ENCODE assay signal across 30 cellular contexts in the genomic region with DNA sequence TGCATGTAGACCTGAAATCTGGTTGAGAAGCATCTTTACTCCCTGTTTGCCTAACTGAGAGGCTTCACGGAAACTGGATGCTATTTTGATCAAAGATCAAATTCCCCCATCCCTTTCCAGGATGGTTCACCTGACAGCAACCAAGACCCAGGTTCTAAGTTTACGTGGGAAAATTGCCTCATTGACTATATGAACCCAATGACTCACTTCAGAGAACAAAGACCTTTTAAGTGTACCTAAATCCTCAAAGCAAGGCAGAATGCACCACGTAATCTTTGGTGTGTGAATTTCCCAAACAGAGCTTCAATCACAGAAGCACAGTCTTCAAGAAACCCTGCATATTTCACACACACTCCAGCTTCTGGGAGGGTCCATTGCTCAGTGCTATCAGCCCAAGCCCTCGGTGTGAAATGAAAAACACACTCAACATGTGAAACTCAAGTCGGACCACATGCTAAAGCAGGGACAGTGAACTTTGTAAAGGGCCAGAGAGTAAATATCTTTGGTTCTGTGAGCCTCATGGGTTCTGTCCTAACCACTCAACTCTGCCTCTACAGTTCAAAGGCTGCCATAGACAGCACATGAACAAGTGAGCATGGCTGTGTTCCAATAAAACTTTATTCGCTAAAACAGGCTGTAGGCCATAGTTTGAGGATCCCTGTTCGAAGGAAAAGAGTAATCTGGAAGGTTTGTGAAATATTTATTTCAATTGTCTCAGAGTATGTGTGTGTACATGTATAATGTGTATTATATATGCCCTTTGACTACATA.
A peak's percentile ranks its signal among the peaks of the same experiment; 100 is the strongest.
DNase-seq lines count a peak whose midpoint lies in the region; ATAC-seq, FAIRE-seq and TF ChIP-seq lines count a peak whose summit lies in the region.
"Had no signal": no experiment of that assay in that cellular context is flagged by ENCODE, and none has a peak within 500 bp of the region (broad histone marks: within the 10 kb centered on the region; RNA-seq: fewer than 3 reads in every experiment).

No MANE protein-coding gene starts in this region.

- H3K79me2 ChIP-seq in mammary epithelial cell (ENCODE audit: insufficient read depth, low read length) (no peaks in the 10 kb centered on the region), H1 (ENCODE audit: control insufficient read depth in 1 of 2, insufficient read depth in 2 of 2, low read length in 2 of 2) (no peaks in the 10 kb centered on the region)

- H3K4me3 Mint-ChIP-seq in MCF 10A (ENCODE audit: unreplicated experiment) = no peak overlapping the region
- no peak overlapping the region for H3K4me3 Mint-ChIP-seq in stimulated activated naive CD8-positive, alpha-beta T cell treated with anti-CD3 and anti-CD28 coated beads, Interleukin-15, amount 100 ng/mL, for 72 hours
- H3K4me3 Mint-ChIP-seq: nephron had no signal

- no peak overlapping the region for H3K56ac ChIP-seq in H1 (replicated peaks; ENCODE audit: insufficient read length, low read depth, low read length)

- H4K8ac ChIP-seq in H1 (ENCODE audit: extremely low read depth, insufficient read depth, low read length) = no peak overlapping the region

- FAIRE-seq in H1 (lab: Jason Lieb, UNC) (no peak), urothelium cell line (lab: Jason Lieb, UNC) (peak; percentile 91)

- 38% methylated on average over 7 of the region's 7 CpGs for WGBS in mammary epithelial cell (ENCODE audit: low coverage, missing lambda C conversion rate)
- WGBS in H1 (ENCODE audit: extremely low coverage in 1 of 2, insufficient coverage in 1 of 2, insufficient read length in 1 of 2, insufficient replicate concordance in 2 of 2, low coverage in 1 of 2, low lambda C conversion rate in 2 of 2, missing lambda C conversion rate in 1 of 2), 2 experiments = 73% methylated on average over 7 of the region's 7 CpGs; no CpG with 5 or more reads in 1 of the 2 experiments

- no peak overlapping the region for H2BK20ac ChIP-seq in H1 (ENCODE audit: low read length)

- H3K27me3 ChIP-seq in mammary epithelial cell (ENCODE audit: insufficient read depth, low read length) (no peaks in the 10 kb centered on the region), H1 (replicated peaks in 1 of 4; ENCODE audit: control insufficient read depth in 3 of 4, extremely low read depth in 1 of 4, insufficient read depth in 3 of 4, low read length in 3 of 4) (no peaks in the 10 kb centered on the region)
- H3K27me3 ChIP-seq: BE2C, breast epithelium, heart left ventricle, ovary had no signal

- TF ChIP-seq EP300 in H1 (IDR thresholded peaks at IDR 0.05; ENCODE audit: borderline replicate concordance in 1 of 2, low read depth in 2 of 2, low read length in 2 of 2) = no peak

- ATAC-seq in GM18519 (IDR thresholded peaks at IDR 0.05; ENCODE audit: low FRiP score, unreplicated experiment) = no peak
- ATAC-seq in stimulated activated naive CD8-positive, alpha-beta T cell treated with anti-CD3 and anti-CD28 coated beads, Interleukin-15, amount 100 ng/mL, for 72 hours = no peak
- ATAC-seq: activated naive CD4-positive, alpha-beta T cell treated with anti-CD3 and anti-CD28 coated beads, Interleukin-2, amount 50 U/mL, for 72 hours; heart left ventricle; lower lobe of right lung; mucosa of descending colon had no signal

- H3K36me3 Mint-ChIP-seq in MCF 10A (ENCODE audit: insufficient read depth, unreplicated experiment) = peaks cover 10% of the 10 kb centered on the region

- POLR2A ChIA-PET in MCF 10A (lab: Yijun Ruan, JAX) = no interaction called here
- POLR2A ChIA-PET in H1 (lab: Charles Lee; ENCODE audit: partially characterized antibody) = no interaction called here

- H2AFZ ChIP-seq in mammary epithelial cell (ENCODE audit: low read depth, low read length) = no peak overlapping the region
- H2AFZ ChIP-seq in H1 (ENCODE audit: low read length) = 0 out of 2 replicates have a peak overlapping the region, but pooled peaks have one; percentile 12

- TF ChIP-seq RAD21 in H1 (IDR thresholded peaks at IDR 0.05 in 1 of 2, conservative IDR thresholded peaks at IDR 0.05 in 1 of 2; ENCODE audit: low read depth in 2 of 2, low read length in 2 of 2) = no peak

- H2AK5ac ChIP-seq in H1 (ENCODE audit: low read depth, low read length) = no peak overlapping the region

- H3K14ac ChIP-seq in H1 (ENCODE audit: insufficient read length) = no peak overlapping the region

- dilution Hi-C loops in mammary epithelial cell (cut with HindIII; ENCODE audit: low sequenced_read_pairs) = no loop called here

- H3K4me1 ChIP-seq in mammary epithelial cell (ENCODE audit: insufficient read depth, low read length) = no peaks in the 10 kb centered on the region
- H3K4me1 ChIP-seq in H1 (replicated peaks in 1 of 4; ENCODE audit: control insufficient read depth in 3 of 4, insufficient read depth in 4 of 4, low read length in 3 of 4) = no peaks in the 10 kb centered on the region
- H3K4me1 ChIP-seq: BE2C, breast epithelium, heart left ventricle, lower lobe of right lung, tibial artery had no signal

- no peak overlapping the region for H3K27ac Mint-ChIP-seq in MCF 10A (ENCODE audit: low read depth, unreplicated experiment)
- H3K27ac Mint-ChIP-seq in stimulated activated naive CD8-positive, alpha-beta T cell treated with anti-CD3 and anti-CD28 coated beads, Interleukin-15, amount 100 ng/mL, for 72 hours = no peak overlapping the region
- H3K27ac Mint-ChIP-seq: activated naive CD4-positive, alpha-beta T cell treated with anti-CD3 and anti-CD28 coated beads, Interleukin-2, amount 50 U/mL, for 72 hours; nephron had no signal

- no peaks in the 10 kb centered on the region for H3K79me1 ChIP-seq in H1 (ENCODE audit: low read depth, low read length)

- no peak overlapping the region for H4K91ac ChIP-seq in H1 (replicated peaks; ENCODE audit: insufficient read length, low read length)

- H3K4ac ChIP-seq in H1 (replicated peaks; ENCODE audit: insufficient read length, low read depth, low read length) = no peak overlapping the region

- H3K9me3 Mint-ChIP-seq in MCF 10A (ENCODE audit: unreplicated experiment) = peaks cover 16% of the 10 kb centered on the region
- peaks cover 22 to 34% of the 10 kb centered on the region in 2 donors for H3K9me3 Mint-ChIP-seq in stimulated activated naive CD8-positive, alpha-beta T cell treated with anti-CD3 and anti-CD28 coated beads, Interleukin-15, amount 100 ng/mL, for 72 hours

- H3K27ac ChIP-seq in mammary epithelial cell (ENCODE audit: insufficient read depth, low read depth, low read length) (no peak overlapping the region), H1 (ENCODE audit: low read depth, low read length) (no peak overlapping the region)
- H3K27ac ChIP-seq: breast epithelium, epithelial cell of prostate, heart left ventricle, lower lobe of right lung, ovary, tibial artery had no signal

- H3K4me2 ChIP-seq in mammary epithelial cell (ENCODE audit: insufficient read depth, low read depth, low read length) = no peak overlapping the region
- no peak overlapping the region for H3K4me2 ChIP-seq in H1 (ENCODE audit: insufficient read depth in 1 of 2, low read depth in 2 of 2, low read length in 2 of 2)
- H3K4me2 ChIP-seq: smooth muscle cell had no signal

- no peak for TF ChIP-seq POLR2A in NB4 (IDR thresholded peaks at IDR 0.05; ENCODE audit: extremely low read depth, insufficient read length)
- TF ChIP-seq POLR2A in H1 (IDR thresholded peaks at IDR 0.05; ENCODE audit: control extremely low read depth in 1 of 2, low read depth in 2 of 2, low read length in 2 of 2) = no peak

- in situ Hi-C loops in mammary epithelial cell (cut with MboI; ENCODE audit: low sequenced_read_pairs in 2 of 2) = no loop called here

- CTCF ChIA-PET in mammary epithelial cell (lab: Charles Lee; ENCODE audit: low non-redundant PET) = no interaction called here
- CTCF ChIA-PET in MCF 10A (lab: Yijun Ruan, JAX) = no interaction called here
- CTCF ChIA-PET in H1 (lab: Charles Lee; ENCODE audit: partially characterized antibody) = interaction anchor here (0.7 kb wide), 1 partner anchor 49 kb away, joined by 3 read pairs; no protein-coding TSS in a partner anchor

- intact Hi-C loops in mammary epithelial cell (cut with micrococcal nuclease) = no loop called here
- intact Hi-C loops in MCF 10A (cut with micrococcal nuclease) = no loop called here

- no peaks in the 10 kb centered on the region for H3K23me2 ChIP-seq in H1 (ENCODE audit: low read depth, low read length)

- DNase-seq in mammary epithelial cell (peak; percentile 37), MCF 10A (ENCODE audit: unreplicated experiment) (no peak), NB4 (ENCODE audit: low read depth) (peak; percentile 24), H1 (ENCODE audit: low read depth in 1 of 2, low spot score in 2 of 2) (no peak), urothelium cell line (ENCODE audit: low spot score) (peak; percentile 54), NCI-H2227 treated with DMSO at 0.1 percent for 48 hours (lab: John Stamatoyannopoulos, UW) (no peak)
- DNase-seq in stimulated activated naive CD8-positive, alpha-beta T cell treated with anti-CD3 and anti-CD28 coated beads, Interleukin-15, amount 100 ng/mL, for 72 hours = no peak
- DNase-seq: ACHN; activated CD4-positive, alpha-beta T cell treated with anti-CD3 and anti-CD28 coated beads for 1 hour; activated T-cell treated with anti-CD3 and anti-CD28 coated beads for 4 hours; BE2C; DMS79 treated with DMSO at 0.1 percent for 48 hours; GOT3; heart left ventricle; kidney glomerular epithelial cell; lower lobe of right lung; mucosa of descending colon; NCI-H146; NCI-H2171; NCI-H524; ovary; RPMI8226; stimulated activated CD4-positive, alpha-beta T cell treated with anti-CD3 and anti-CD28 coated beads, Interleukin-1b, Interleukin-23, amount 100 ng/mL, for 48 hours; tibial artery had no signal

- BruUV-seq in mammary epithelial cell (replicated peaks; lab: Mats Ljungman, UMichigan) (no TSS peak), MCF 10A (replicated peaks; lab: Mats Ljungman, UMichigan) (no TSS peak)

- H3K9ac ChIP-seq in mammary epithelial cell (ENCODE audit: insufficient read depth, low read length) (no peak overlapping the region), H1 (replicated peaks in 1 of 4; ENCODE audit: extremely low read depth in 1 of 4, low read depth in 3 of 4, low read length in 3 of 4) (no peak overlapping the region)

- H4K20me1 ChIP-seq in mammary epithelial cell (ENCODE audit: insufficient read depth, low read length) = no peaks in the 10 kb centered on the region
- H4K20me1 ChIP-seq in H1 (replicated peaks in 1 of 2; ENCODE audit: control insufficient read depth in 1 of 2, insufficient read depth in 2 of 2, low read length in 2 of 2) = no peaks in the 10 kb centered on the region

- no peak overlapping the region for H2BK12ac ChIP-seq in H1 (ENCODE audit: low read depth, low read length)

- peaks cover 15% of the 10 kb centered on the region for H3K27me3 Mint-ChIP-seq in MCF 10A (ENCODE audit: insufficient read depth, unreplicated experiment)
- H3K27me3 Mint-ChIP-seq in stimulated activated naive CD8-positive, alpha-beta T cell treated with anti-CD3 and anti-CD28 coated beads, Interleukin-15, amount 100 ng/mL, for 72 hours = peaks cover 29% of the 10 kb centered on the region

- H3K9me3 ChIP-seq in mammary epithelial cell (replicated peaks; ENCODE audit: insufficient read depth, low read length) (peaks cover 3% of the 10 kb centered on the region), H1 (ENCODE audit: insufficient read depth in 2 of 2, low read depth in 1 of 2, low read length in 1 of 2) (peaks cover 16 to 36% of the 10 kb centered on the region in 2 experiments; a peak in 3 of 4 replicates)
- H3K9me3 ChIP-seq: BE2C, lower lobe of right lung, ovary had no signal

- no peak overlapping the region for H4K5ac ChIP-seq in H1 (ENCODE audit: insufficient read length, low read depth, low read length)

- no peak overlapping the region for H3K23ac ChIP-seq in H1 (ENCODE audit: insufficient read length)

- H3K4me3 ChIP-seq in mammary epithelial cell (replicated peaks in 1 of 3; ENCODE audit: insufficient read depth in 1 of 3, low read depth in 2 of 3, low read length in 3 of 3) (no peak overlapping the region), NB4 (ENCODE audit: low read depth, low read length) (no peak overlapping the region), H1 (ENCODE audit: extremely low read depth in 1 of 4, insufficient read depth in 2 of 4, low read depth in 3 of 4, low read length in 4 of 4) (no peak overlapping the region)
- H3K4me3 ChIP-seq: breast epithelium, heart left ventricle, lower lobe of right lung, mucosa of descending colon, ovary, smooth muscle cell, tibial artery had no signal

- H3K18ac ChIP-seq in H1 (ENCODE audit: extremely low read depth, low read length) = no peak overlapping the region

- no peak overlapping the region for H2BK5ac ChIP-seq in H1 (ENCODE audit: low read depth, low read length)

- H2BK120ac ChIP-seq in H1 (replicated peaks; ENCODE audit: low read depth, low read length) = no peak overlapping the region

- no peak overlapping the region for H2BK15ac ChIP-seq in H1 (ENCODE audit: low read length)

- H3K36me3 ChIP-seq in mammary epithelial cell (ENCODE audit: insufficient read depth, low read length) = no peaks in the 10 kb centered on the region
- no peaks in the 10 kb centered on the region for H3K36me3 ChIP-seq in H1 (ENCODE audit: control insufficient read depth in 2 of 4, insufficient read depth in 4 of 4, low read length in 3 of 4)
- H3K36me3 ChIP-seq: BE2C, breast epithelium, heart left ventricle, lower lobe of right lung, ovary, tibial artery had no signal

- H3K4me1 Mint-ChIP-seq in MCF 10A (ENCODE audit: insufficient read depth, unreplicated experiment) = no peaks in the 10 kb centered on the region
- H3K4me1 Mint-ChIP-seq in stimulated activated naive CD8-positive, alpha-beta T cell treated with anti-CD3 and anti-CD28 coated beads, Interleukin-15, amount 100 ng/mL, for 72 hours = no peaks in the 10 kb centered on the region
- H3K4me1 Mint-ChIP-seq: nephron had no signal

- no peak for TF ChIP-seq CTCF in mammary epithelial cell (conservative IDR thresholded peaks at IDR 0.05 in 1 of 2, IDR thresholded peaks at IDR 0.05 in 1 of 2; ENCODE audit: extremely low read depth in 1 of 2, insufficient read depth in 1 of 2, low read depth in 1 of 2, low read length in 2 of 2)
- no peak for TF ChIP-seq CTCF in MCF 10A (IDR thresholded peaks at IDR 0.05; ENCODE audit: unreplicated experiment)
- TF ChIP-seq CTCF in NB4 (IDR thresholded peaks at IDR 0.05; ENCODE audit: low read depth, low read length) = no peak
- peak in 1 of 3 experiments; percentile 7; a peak in 1 of 4 replicates for TF ChIP-seq CTCF in H1 (IDR thresholded peaks at IDR 0.05; ENCODE audit: control extremely low read depth in 1 of 3, insufficient read depth in 1 of 3, low read depth in 1 of 3, low read length in 3 of 3)

Comparison
In these comparisons a context has a peak if more than half of its experiments do, and no peak if none do; other contexts are left out.
1. DNase-seq: peak in mammary epithelial cell (single experiment), NB4 (single experiment) and urothelium cell line (single experiment); none in MCF 10A (single experiment), H1 (0 of 2), NCI-H2227 treated with DMSO at 0.1 percent for 48 hours (single experiment) and stimulated activated naive CD8-positive, alpha-beta T cell treated with anti-CD3 and anti-CD28 coated beads, Interleukin-15, amount 100 ng/mL, for 72 hours (0 of 2).